In the genomic region with DNA sequence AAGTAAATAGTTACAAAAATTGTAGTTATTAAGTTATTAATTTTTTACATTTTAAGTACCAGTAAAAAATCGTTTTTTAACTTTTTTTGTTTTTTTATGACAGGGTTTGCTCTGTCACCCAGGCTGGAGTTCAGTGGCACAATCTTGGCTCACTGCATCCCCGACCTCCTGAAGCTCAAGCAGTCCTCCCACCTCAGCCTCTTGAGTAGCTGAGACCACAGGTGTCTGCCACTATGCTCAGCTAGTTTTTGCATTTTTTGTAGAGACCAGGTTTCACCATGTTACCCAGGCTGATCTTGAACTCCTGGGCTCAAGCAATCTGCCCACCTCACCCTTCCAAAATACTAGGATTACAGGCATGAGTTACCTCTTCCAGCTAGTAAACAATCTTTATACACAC, we compare ENCODE assay signal across 34 cellular contexts.
"Had no signal": no experiment of that assay in that cellular context is flagged by ENCODE, and none has a peak within 500 bp of the region (broad histone marks: within the 10 kb centered on the region; RNA-seq: fewer than 3 reads in every experiment).

No MANE protein-coding gene starts in this region.

- H3K4me3 ChIP-seq: MG63 had no signal

- H3K36me3 ChIP-seq: MG63 had no signal

- H3K9me3 ChIP-seq: MG63 had no signal

- DNase-seq: Karpas-422, Kasumi-1, MG63, MM.1S, MV-4-11, NCI-H1048, NCI-H1092, NCI-H1092 treated with DMSO at 0.1 percent for 48 hours, NCI-H1105, NCI-H1105 treated with DMSO at 0.1 percent for 48 hours, NCI-H1417, NCI-H1417 treated with DMSO at 0.1 percent for 48 hours, NCI-H1436, NCI-H1436 treated with DMSO at 0.1 percent for 48 hours, NCI-H146, NCI-H1694, NCI-H1694 treated with DMSO at 0.1 percent for 48 hours, NCI-H187, NCI-H187 treated with DMSO at 0.1 percent for 48 hours, NCI-H1930, NCI-H2029, NCI-H2029 treated with DMSO at 0.1 percent for 48 hours, NCI-H2081, NCI-H2081 treated with DMSO at 0.1 percent for 48 hours, NCI-H2107, NCI-H2171, NCI-H2171 treated with DMSO at 0.1 percent for 48 hours, NCI-H2227 treated with DMSO at 0.1 percent for 48 hours, NCI-H226, NCI-H345, NCI-H446, NCI-H446 treated with DMSO at 0.1 percent for 48 hours, NCI-H510A, NCI-H510A treated with DMSO at 0.1 percent for 48 hours had no signal

- H3K27me3 ChIP-seq: MG63 had no signal
